Comparison of ENCODE assay signal across 1 cellular context in the genomic region with DNA sequence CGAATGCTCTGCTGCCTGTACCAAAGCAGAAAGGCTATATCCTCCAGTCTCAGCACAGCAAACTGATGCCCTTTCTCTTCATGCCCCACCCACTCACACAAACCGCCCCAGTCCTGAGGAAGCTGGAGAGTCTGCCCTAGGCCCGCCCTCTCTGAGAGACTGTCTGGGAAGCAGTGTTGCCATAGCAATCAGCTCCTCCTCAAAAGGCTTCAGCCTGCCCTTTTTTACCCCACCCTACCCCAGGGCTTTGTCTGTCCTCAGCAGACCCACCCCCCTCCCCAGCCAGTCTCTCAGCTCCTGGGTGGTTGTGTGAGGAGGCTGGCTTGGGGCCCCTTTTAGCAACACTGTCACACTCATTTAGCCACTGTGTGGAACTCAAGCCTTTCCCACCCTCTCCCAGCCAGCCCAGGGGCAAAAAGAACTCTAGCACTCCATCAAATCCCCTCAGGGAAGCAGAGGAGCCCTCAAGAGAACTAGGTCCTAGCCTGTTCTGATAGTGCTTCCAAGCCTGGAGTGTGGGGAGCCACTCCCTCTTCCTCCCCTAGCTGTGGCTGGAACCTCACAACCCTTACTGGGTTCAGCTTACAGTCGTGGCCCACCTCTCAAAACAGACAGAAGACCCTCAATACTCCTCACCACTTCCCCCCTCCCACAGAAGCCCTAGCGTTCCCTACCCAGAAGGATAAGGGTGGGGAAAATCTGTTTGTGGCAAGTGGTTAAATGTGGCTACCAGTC.
TF ChIP-seq lines count a peak whose summit lies in the region.

No MANE protein-coding gene starts in this region.

TF ChIP-seq in IMR-90, 13 proteins besides CTCF, POLR2A, EP300 and RAD21:
- TF ChIP-seq RFX5 (IDR thresholded peaks at IDR 0.05; ENCODE audit: low read depth, low read length): no peak
- peak; percentile 45; the same call in 1 of the 2 replicates for TF ChIP-seq MAZ (IDR thresholded peaks at IDR 0.05; ENCODE audit: borderline replicate concordance, low read depth, low read length)
